8 cellular contexts compared by ENCODE assay signal in genomic region chr20:6769953-6770831, GRCh38. TPM values are rescaled to one million over a fixed set of nuclear protein-coding genes. Genes with fewer than 3 reads are reported as not detected.
A peak's percentile ranks its signal among the peaks of the same experiment; 100 is the strongest.
DNase-seq lines count a peak whose midpoint lies in the region; ATAC-seq and TF ChIP-seq lines count a peak whose summit lies in the region.

No MANE protein-coding gene starts in this region.

- H3K27me3 ChIP-seq in BLaER1 treated with 17β-estradiol and CSF1 and Interleukin-3, amounts not matched to agents 10 nM and 100 nM = peaks cover 38 to 53% (median 42%) of the 10 kb centered on the region in 11 experiments
- H3K27me3 ChIP-seq in SJCRH30 = no peaks in the 10 kb centered on the region

- ATAC-seq in omental fat pad (ENCODE audit: low FRiP score) (peak; percentile 37), HG03159 (IDR thresholded peaks at IDR 0.05; ENCODE audit: unreplicated experiment) (no peak)

- intact Hi-C loops in cardiac septum (cut with DNase I) = loop anchor here (5.0 to 10.0 kb wide), 3 partner anchors 133 to 1092 kb away; no protein-coding TSS in a partner anchor

- peaks cover 0 to 32% (median 6%) of the 10 kb centered on the region in 11 experiments; a peak in 8 of 22 replicates for H4K20me1 ChIP-seq in BLaER1 treated with 17β-estradiol and CSF1 and Interleukin-3, amounts not matched to agents 10 nM and 100 nM

- DNase-seq in T1000 (lab: John Stamatoyannopoulos, UW) (peak; percentile 44), cardiac septum (ENCODE audit: low spot score) (peak; percentile 78), omental fat pad (ENCODE audit: low spot score) (no peak), NCI-H187 (lab: John Stamatoyannopoulos, UW) (no peak), NCI-H2081 (lab: John Stamatoyannopoulos, UW) (no peak), SJCRH30 (no peak)

- H3K4me1 ChIP-seq in BLaER1 treated with 17β-estradiol and CSF1 and Interleukin-3, amounts not matched to agents 10 nM and 100 nM = peaks cover 11 to 40% (median 26%) of the 10 kb centered on the region in 10 experiments
- H3K4me1 ChIP-seq in SJCRH30 = no peaks in the 10 kb centered on the region

- H3K4me3 ChIP-seq in BLaER1 treated with 17β-estradiol and CSF1 and Interleukin-3, amounts not matched to agents 10 nM and 100 nM = peak overlapping the region; percentile 73 to 84 (median 76)
- no peak overlapping the region for H3K4me3 ChIP-seq in SJCRH30

- no peak overlapping the region for H3K27ac ChIP-seq in BLaER1 treated with 17β-estradiol and CSF1 and Interleukin-3, amounts not matched to agents 10 nM and 100 nM
- no peak overlapping the region for H3K27ac ChIP-seq in SJCRH30

- H3K4me2 ChIP-seq in BLaER1 treated with 17β-estradiol and CSF1 and Interleukin-3, amounts not matched to agents 10 nM and 100 nM = peak overlapping the region; percentile 84 to 100 (median 98)

- H3K36me3 ChIP-seq in BLaER1 treated with 17β-estradiol and CSF1 and Interleukin-3, amounts not matched to agents 10 nM and 100 nM = peaks cover 0 to 11% (median 0%) of the 10 kb centered on the region in 11 experiments; a peak in 1 of 22 replicates
- H3K36me3 ChIP-seq in SJCRH30 = no peaks in the 10 kb centered on the region

- TF ChIP-seq CTCF in omental fat pad (IDR thresholded peaks at IDR 0.05) = no peak

- no peaks in the 10 kb centered on the region for H3K9me3 ChIP-seq in BLaER1 treated with 17β-estradiol and CSF1 and Interleukin-3, amounts not matched to agents 10 nM and 100 nM (replicated peaks in 1 of 11)
- H3K9me3 ChIP-seq in SJCRH30 (replicated peaks) = no peaks in the 10 kb centered on the region

- peak overlapping the region in 9 of 11 experiments; percentile 13 to 83 (median 49); a peak in 12 of 22 replicates for H3K9ac ChIP-seq in BLaER1 treated with 17β-estradiol and CSF1 and Interleukin-3, amounts not matched to agents 10 nM and 100 nM

RNA-seq across cellular contexts. Expression of gene BMP2, which starts 2.7 kb away (rescaled TPM):
- 3.0 TPM for total RNA-seq in cardiac septum
- total RNA-seq in omental fat pad = 10 to 100 TPM; 12.3 to 36.6 (median 20.3) TPM
- total RNA-seq in SJCRH30 (2014; rRNA removed; shearing (Covaris generic)) = not detected in 2 replicates

Comparison
In these comparisons a context has a peak if more than half of its experiments do, and no peak if none do; other contexts are left out.
1. DNase-seq: peak in T1000 (single experiment) and cardiac septum (single experiment); none in omental fat pad (single experiment), NCI-H187 (0 of 2), NCI-H2081 (0 of 2) and SJCRH30 (0 of 2).